1 cellular context compared by ENCODE assay signal in the genomic region with DNA sequence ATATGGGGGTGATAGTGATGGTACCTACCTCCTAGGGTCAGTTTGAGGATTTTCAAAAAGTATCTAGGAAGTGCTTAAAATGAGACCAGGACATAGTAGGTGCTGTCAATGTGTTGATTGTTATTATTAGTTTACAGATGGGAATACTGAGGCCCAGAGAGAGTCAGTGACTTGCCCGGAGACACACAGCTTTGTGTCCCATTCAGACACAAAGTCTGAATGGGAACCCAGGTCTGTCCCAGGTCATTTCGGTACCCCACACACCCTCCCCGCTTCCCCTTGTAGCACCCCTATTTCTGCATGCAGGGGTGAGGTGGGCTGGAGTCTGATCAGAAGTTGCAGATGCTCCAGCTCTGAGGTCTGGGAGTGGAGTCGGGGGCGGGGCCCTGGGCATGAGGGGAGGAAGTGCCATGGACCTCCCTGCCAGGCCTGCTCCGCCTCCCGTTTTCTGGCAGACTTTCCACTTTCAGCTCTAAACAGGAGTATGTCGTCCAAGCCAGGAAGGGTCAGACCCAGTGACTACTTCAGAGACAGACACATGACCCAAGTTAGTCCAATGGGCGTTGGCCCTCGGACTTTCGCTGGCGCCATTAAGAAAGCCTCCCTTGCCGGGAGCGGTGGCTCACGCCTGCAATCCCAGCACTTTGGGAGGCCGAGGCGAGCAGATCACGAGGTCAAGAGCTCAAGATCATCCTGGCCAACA.
TF ChIP-seq lines count a peak whose summit lies in the region.

No MANE protein-coding gene starts in this region.

TF ChIP-seq in GM23338, 12 proteins besides CTCF, POLR2A, EP300 and RAD21 (continued from another document):
- TF ChIP-seq, protein P1, sequence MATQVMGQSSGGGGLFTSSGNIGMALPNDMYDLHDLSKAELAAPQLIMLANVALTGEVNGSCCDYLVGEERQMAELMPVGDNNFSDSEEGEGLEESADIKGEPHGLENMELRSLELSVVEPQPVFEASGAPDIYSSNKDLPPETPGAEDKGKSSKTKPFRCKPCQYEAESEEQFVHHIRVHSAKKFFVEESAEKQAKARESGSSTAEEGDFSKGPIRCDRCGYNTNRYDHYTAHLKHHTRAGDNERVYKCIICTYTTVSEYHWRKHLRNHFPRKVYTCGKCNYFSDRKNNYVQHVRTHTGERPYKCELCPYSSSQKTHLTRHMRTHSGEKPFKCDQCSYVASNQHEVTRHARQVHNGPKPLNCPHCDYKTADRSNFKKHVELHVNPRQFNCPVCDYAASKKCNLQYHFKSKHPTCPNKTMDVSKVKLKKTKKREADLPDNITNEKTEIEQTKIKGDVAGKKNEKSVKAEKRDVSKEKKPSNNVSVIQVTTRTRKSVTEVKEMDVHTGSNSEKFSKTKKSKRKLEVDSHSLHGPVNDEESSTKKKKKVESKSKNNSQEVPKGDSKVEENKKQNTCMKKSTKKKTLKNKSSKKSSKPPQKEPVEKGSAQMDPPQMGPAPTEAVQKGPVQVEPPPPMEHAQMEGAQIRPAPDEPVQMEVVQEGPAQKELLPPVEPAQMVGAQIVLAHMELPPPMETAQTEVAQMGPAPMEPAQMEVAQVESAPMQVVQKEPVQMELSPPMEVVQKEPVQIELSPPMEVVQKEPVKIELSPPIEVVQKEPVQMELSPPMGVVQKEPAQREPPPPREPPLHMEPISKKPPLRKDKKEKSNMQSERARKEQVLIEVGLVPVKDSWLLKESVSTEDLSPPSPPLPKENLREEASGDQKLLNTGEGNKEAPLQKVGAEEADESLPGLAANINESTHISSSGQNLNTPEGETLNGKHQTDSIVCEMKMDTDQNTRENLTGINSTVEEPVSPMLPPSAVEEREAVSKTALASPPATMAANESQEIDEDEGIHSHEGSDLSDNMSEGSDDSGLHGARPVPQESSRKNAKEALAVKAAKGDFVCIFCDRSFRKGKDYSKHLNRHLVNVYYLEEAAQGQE (IDR thresholded peaks at IDR 0.05; ENCODE audit: unreplicated experiment), result no peak
- no peak for TF ChIP-seq JUNB (IDR thresholded peaks at IDR 0.05; ENCODE audit: unreplicated experiment)
- no peak for TF ChIP-seq EZH2 (IDR thresholded peaks at IDR 0.05; ENCODE audit: low read depth, unreplicated experiment)
- no peak for TF ChIP-seq POLR2AphosphoS5 (IDR thresholded peaks at IDR 0.05; ENCODE audit: low read depth)
- no peak for TF ChIP-seq ZNF114 (CRISPR knock-in tag; IDR thresholded peaks at IDR 0.05)
- no peak for TF ChIP-seq NANOG (IDR thresholded peaks at IDR 0.05; ENCODE audit: borderline replicate concordance)
- TF ChIP-seq EZH2phosphoT487 (IDR thresholded peaks at IDR 0.05; ENCODE audit: unreplicated experiment), result no peak
- no peak for TF ChIP-seq CREB1 (CRISPR knock-in tag; IDR thresholded peaks at IDR 0.05; ENCODE audit: low read depth)
- TF ChIP-seq, protein P2, sequence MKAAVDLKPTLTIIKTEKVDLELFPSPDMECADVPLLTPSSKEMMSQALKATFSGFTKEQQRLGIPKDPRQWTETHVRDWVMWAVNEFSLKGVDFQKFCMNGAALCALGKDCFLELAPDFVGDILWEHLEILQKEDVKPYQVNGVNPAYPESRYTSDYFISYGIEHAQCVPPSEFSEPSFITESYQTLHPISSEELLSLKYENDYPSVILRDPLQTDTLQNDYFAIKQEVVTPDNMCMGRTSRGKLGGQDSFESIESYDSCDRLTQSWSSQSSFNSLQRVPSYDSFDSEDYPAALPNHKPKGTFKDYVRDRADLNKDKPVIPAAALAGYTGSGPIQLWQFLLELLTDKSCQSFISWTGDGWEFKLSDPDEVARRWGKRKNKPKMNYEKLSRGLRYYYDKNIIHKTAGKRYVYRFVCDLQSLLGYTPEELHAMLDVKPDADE (IDR thresholded peaks at IDR 0.05), result no peak
